Comparison of ENCODE assay signal across 13 cellular contexts in genomic region chr18:79606621-79607331, GRCh38.
"Had no signal": no experiment of that assay in that cellular context is flagged by ENCODE, and none has a peak within 500 bp of the region (broad histone marks: within the 10 kb centered on the region; RNA-seq: fewer than 3 reads in every experiment).

No MANE protein-coding gene starts in this region.

- H3K4me3 ChIP-seq: SK-N-MC, smooth muscle cell, suprapubic skin had no signal

- H3K27me3 ChIP-seq: brain microvascular endothelial cell had no signal

- H3K27ac ChIP-seq: brain microvascular endothelial cell, epithelial cell of prostate, SK-N-MC, suprapubic skin had no signal

- H3K9me3 ChIP-seq: suprapubic skin had no signal

- H3K36me3 ChIP-seq: brain microvascular endothelial cell, suprapubic skin had no signal

- H3K4me2 ChIP-seq: smooth muscle cell had no signal

- ATAC-seq: activated T-cell treated with anti-CD3 and anti-CD28 coated beads, Interleukin-2, amount 50 U/mL, for 72 hours; effector memory CD8-positive, alpha-beta T cell had no signal

- DNase-seq: activated CD4-positive, alpha-beta T cell treated with anti-CD3 and anti-CD28 coated beads, Interleukin-2, amount 10 ng/mL, durations not matched to agents 7 days and 5 days; activated CD8-positive, alpha-beta memory T cell treated with anti-CD3 and anti-CD28 coated beads, Interleukin-2, amount 50 U/mL, for 48 hours; activated naive CD8-positive, alpha-beta T cell treated with anti-CD3 and anti-CD28 coated beads, Interleukin-2, amount 10 ng/mL, durations not matched to agents 7 days and 5 days; activated T-cell treated with anti-CD3 and anti-CD28 coated beads, Interleukin-2, amount 50 U/mL, for 72 hours; anterior cingulate cortex; brain microvascular endothelial cell; dermis blood vessel endothelial cell; effector memory CD8-positive, alpha-beta T cell; midbrain had no signal
